Comparison of ENCODE assay signal across 12 cellular contexts in genomic region chr6:164085552-164086325, GRCh38.
DNase-seq lines count a peak whose midpoint lies in the region; ATAC-seq and TF ChIP-seq lines count a peak whose summit lies in the region.
"Had no signal": no experiment of that assay in that cellular context is flagged by ENCODE, and none has a peak within 500 bp of the region (broad histone marks: within the 10 kb centered on the region; RNA-seq: fewer than 3 reads in every experiment).

No MANE protein-coding gene starts in this region.

- H3K4me3 ChIP-seq in gastroesophageal sphincter: peak overlapping the region in 1 of 2 donors; percentile 21
- no peak overlapping the region for H3K4me3 ChIP-seq in naive thymus-derived CD4-positive, alpha-beta T cell (ENCODE audit: low read length)
- peak overlapping the region; percentile 38 to 47 for H3K4me3 ChIP-seq in tibial artery
- H3K4me3 ChIP-seq: SJSA1 had no signal

- H3K9me3 Mint-ChIP-seq in activated naive CD8-positive, alpha-beta T cell treated with anti-CD3 and anti-CD28 coated beads, Interleukin-2, amount 50 U/mL, for 24 hours: peaks cover 3% of the 10 kb centered on the region
- H3K9me3 Mint-ChIP-seq in naive thymus-derived CD4-positive, alpha-beta T cell: peaks cover 0 to 8% (median 3%) of the 10 kb centered on the region in 11 donors
- H3K9me3 Mint-ChIP-seq in glutamatergic neuron (ENCODE audit: unreplicated experiment): peaks cover 3% of the 10 kb centered on the region
- no peaks in the 10 kb centered on the region for H3K9me3 Mint-ChIP-seq in activated CD4-positive, alpha-beta memory T cell treated with anti-CD3 and anti-CD28 coated beads, Interleukin-2, amount 10 ng/mL, durations not matched to agents 7 days and 5 days
- H3K9me3 Mint-ChIP-seq: activated T-helper 2 cell treated with anti-CD3 and anti-CD28 coated beads, Interferon-gamma antibody, Interleukin-2, Interleukin-4, amounts not matched to agents 10 μg/mL and 5 μg/mL and 100 μg/mL, durations not matched to agents 14 hours and 24 hours and 36 hours had no signal

- H3K36me3 ChIP-seq in gastroesophageal sphincter (no peaks in the 10 kb centered on the region), tibial artery (no peaks in the 10 kb centered on the region)
- no peaks in the 10 kb centered on the region for H3K36me3 ChIP-seq in naive thymus-derived CD4-positive, alpha-beta T cell (ENCODE audit: control insufficient read depth in 2 of 3, insufficient read depth in 3 of 3, low read length in 3 of 3)
- H3K36me3 ChIP-seq: SJSA1 had no signal

- WGBS in gastroesophageal sphincter (ENCODE audit: low coverage in 1 of 2), 2 donors: 70 to 72% methylated on average over 4 to 24 of the region's 27 CpGs

- ATAC-seq in activated naive CD8-positive, alpha-beta T cell treated with anti-CD3 and anti-CD28 coated beads, Interleukin-2, amount 50 U/mL, for 24 hours: no peak
- peak; percentile 87 for ATAC-seq in gastroesophageal sphincter
- no peak for ATAC-seq in naive thymus-derived CD4-positive, alpha-beta T cell

- no peak for DNase-seq in activated naive CD8-positive, alpha-beta T cell treated with anti-CD3 and anti-CD28 coated beads, Interleukin-2, amount 50 U/mL, for 24 hours
- DNase-seq in naive thymus-derived CD4-positive, alpha-beta T cell: no peak
- DNase-seq in tibial artery (peak; percentile 86 to 93), glutamatergic neuron (no peak), DMS53 treated with DMSO at 0.1 percent for 48 hours (lab: John Stamatoyannopoulos, UW; ENCODE audit: unreplicated experiment) (no peak), DMS153 (lab: John Stamatoyannopoulos, UW) (no peak)
- DNase-seq in activated CD4-positive, alpha-beta memory T cell treated with anti-CD3 and anti-CD28 coated beads, Interleukin-2, amount 10 ng/mL, durations not matched to agents 7 days and 5 days: no peak
- DNase-seq: NCI-H1417; stimulated activated naive CD4-positive, alpha-beta T cell had no signal

- POLR2A ChIA-PET in naive thymus-derived CD4-positive, alpha-beta T cell (lab: Charles Lee): no interaction called here
- POLR2A ChIA-PET in activated CD4-positive, alpha-beta memory T cell treated with anti-CD3 and anti-CD28 coated beads, Interleukin-2, amount 10 ng/mL, durations not matched to agents 7 days and 5 days (lab: Charles Lee): interaction anchor here (0.6 kb wide), 1 partner anchor 1214 kb away, joined by 3 read pairs; no protein-coding TSS in a partner anchor

- TF ChIP-seq EP300 in gastroesophageal sphincter (IDR thresholded peaks at IDR 0.05): no peak

- H3K4me1 Mint-ChIP-seq in activated naive CD8-positive, alpha-beta T cell treated with anti-CD3 and anti-CD28 coated beads, Interleukin-2, amount 50 U/mL, for 24 hours: peaks cover 4% of the 10 kb centered on the region
- H3K4me1 Mint-ChIP-seq in naive thymus-derived CD4-positive, alpha-beta T cell: peaks cover 0 to 13% (median 8%) of the 10 kb centered on the region in 7 donors
- no peaks in the 10 kb centered on the region for H3K4me1 Mint-ChIP-seq in glutamatergic neuron (ENCODE audit: low read depth, unreplicated experiment)
- H3K4me1 Mint-ChIP-seq in activated CD4-positive, alpha-beta memory T cell treated with anti-CD3 and anti-CD28 coated beads, Interleukin-2, amount 10 ng/mL, durations not matched to agents 7 days and 5 days: no peaks in the 10 kb centered on the region

- H3K27ac ChIP-seq in gastroesophageal sphincter (peak overlapping the region in 3 of 4 donors; percentile 49 to 62 (median 59)), tibial artery (peak overlapping the region; percentile 90)
- H3K27ac ChIP-seq in naive thymus-derived CD4-positive, alpha-beta T cell (ENCODE audit: low read depth, low read length): no peak overlapping the region
- H3K27ac ChIP-seq: SJSA1 had no signal

- intact Hi-C loops in naive thymus-derived CD4-positive, alpha-beta T cell (cut with micrococcal nuclease): no loop called here
- intact Hi-C loops in tibial artery (cut with DNase I; ENCODE audit: low total_unique reads): no loop called here

- no peak overlapping the region for H3K27ac Mint-ChIP-seq in activated naive CD8-positive, alpha-beta T cell treated with anti-CD3 and anti-CD28 coated beads, Interleukin-2, amount 50 U/mL, for 24 hours
- no peak overlapping the region for H3K27ac Mint-ChIP-seq in naive thymus-derived CD4-positive, alpha-beta T cell
- no peak overlapping the region for H3K27ac Mint-ChIP-seq in glutamatergic neuron (ENCODE audit: unreplicated experiment)
- H3K27ac Mint-ChIP-seq in activated CD4-positive, alpha-beta memory T cell treated with anti-CD3 and anti-CD28 coated beads, Interleukin-2, amount 10 ng/mL, durations not matched to agents 7 days and 5 days: no peak overlapping the region
- H3K27ac Mint-ChIP-seq: activated T-helper 2 cell treated with anti-CD3 and anti-CD28 coated beads, Interferon-gamma antibody, Interleukin-2, Interleukin-4, amounts not matched to agents 10 μg/mL and 5 μg/mL and 100 μg/mL, durations not matched to agents 14 hours and 24 hours and 36 hours had no signal

- CTCF ChIA-PET in naive thymus-derived CD4-positive, alpha-beta T cell (lab: Charles Lee): no interaction called here
- CTCF ChIA-PET in activated CD4-positive, alpha-beta memory T cell treated with anti-CD3 and anti-CD28 coated beads, Interleukin-2, amount 10 ng/mL, durations not matched to agents 7 days and 5 days (lab: Charles Lee): no interaction called here

- no peaks in the 10 kb centered on the region for H3K27me3 Mint-ChIP-seq in activated naive CD8-positive, alpha-beta T cell treated with anti-CD3 and anti-CD28 coated beads, Interleukin-2, amount 50 U/mL, for 24 hours
- peaks cover 0 to 32% (median 7%) of the 10 kb centered on the region in 5 donors for H3K27me3 Mint-ChIP-seq in naive thymus-derived CD4-positive, alpha-beta T cell
- no peaks in the 10 kb centered on the region for H3K27me3 Mint-ChIP-seq in glutamatergic neuron (ENCODE audit: unreplicated experiment)
- no peaks in the 10 kb centered on the region for H3K27me3 Mint-ChIP-seq in activated CD4-positive, alpha-beta memory T cell treated with anti-CD3 and anti-CD28 coated beads, Interleukin-2, amount 10 ng/mL, durations not matched to agents 7 days and 5 days

- H3K4me3 Mint-ChIP-seq in activated naive CD8-positive, alpha-beta T cell treated with anti-CD3 and anti-CD28 coated beads, Interleukin-2, amount 50 U/mL, for 24 hours: peak overlapping the region; percentile 11
- H3K4me3 Mint-ChIP-seq in naive thymus-derived CD4-positive, alpha-beta T cell: peak overlapping the region in 8 of 10 donors; percentile 16 to 55 (median 40)
- H3K4me3 Mint-ChIP-seq in glutamatergic neuron (ENCODE audit: unreplicated experiment): no peak overlapping the region
- H3K4me3 Mint-ChIP-seq in activated CD4-positive, alpha-beta memory T cell treated with anti-CD3 and anti-CD28 coated beads, Interleukin-2, amount 10 ng/mL, durations not matched to agents 7 days and 5 days: no peak overlapping the region

- H3K27me3 ChIP-seq in gastroesophageal sphincter (no peaks in the 10 kb centered on the region), tibial artery (no peaks in the 10 kb centered on the region)
- no peaks in the 10 kb centered on the region for H3K27me3 ChIP-seq in naive thymus-derived CD4-positive, alpha-beta T cell (ENCODE audit: control insufficient read depth in 2 of 2, insufficient read depth in 2 of 2, low read length in 2 of 2)
- H3K27me3 ChIP-seq: SJSA1 had no signal

- H3K36me3 Mint-ChIP-seq in activated naive CD8-positive, alpha-beta T cell treated with anti-CD3 and anti-CD28 coated beads, Interleukin-2, amount 50 U/mL, for 24 hours (ENCODE audit: low read depth): no peaks in the 10 kb centered on the region
- no peaks in the 10 kb centered on the region for H3K36me3 Mint-ChIP-seq in naive thymus-derived CD4-positive, alpha-beta T cell
- no peaks in the 10 kb centered on the region for H3K36me3 Mint-ChIP-seq in glutamatergic neuron (ENCODE audit: unreplicated experiment)
- H3K36me3 Mint-ChIP-seq in activated CD4-positive, alpha-beta memory T cell treated with anti-CD3 and anti-CD28 coated beads, Interleukin-2, amount 10 ng/mL, durations not matched to agents 7 days and 5 days (ENCODE audit: low read depth): no peaks in the 10 kb centered on the region

- H3K9me3 ChIP-seq in gastroesophageal sphincter (no peaks in the 10 kb centered on the region), tibial artery (no peaks in the 10 kb centered on the region)
- no peaks in the 10 kb centered on the region for H3K9me3 ChIP-seq in naive thymus-derived CD4-positive, alpha-beta T cell (ENCODE audit: control insufficient read depth in 2 of 3, low read length in 3 of 3)
- H3K9me3 ChIP-seq: SJSA1 had no signal

- H3K4me1 ChIP-seq in gastroesophageal sphincter (no peaks in the 10 kb centered on the region), tibial artery (peaks cover 0 to 19% (median 9%) of the 10 kb centered on the region in 4 donors)
- no peaks in the 10 kb centered on the region for H3K4me1 ChIP-seq in naive thymus-derived CD4-positive, alpha-beta T cell (ENCODE audit: control insufficient read depth in 2 of 2, insufficient read depth in 2 of 2, low read length in 2 of 2)
- H3K4me1 ChIP-seq: SJSA1 had no signal

- no peak for TF ChIP-seq CTCF in gastroesophageal sphincter (IDR thresholded peaks at IDR 0.05)
- no peak for TF ChIP-seq CTCF in tibial artery (IDR thresholded peaks at IDR 0.05)
- TF ChIP-seq CTCF in glutamatergic neuron (IDR thresholded peaks at IDR 0.05; ENCODE audit: partially characterized antibody, unreplicated experiment): no peak

- no peak for TF ChIP-seq POLR2A in gastroesophageal sphincter (IDR thresholded peaks at IDR 0.05)

Comparison
In these comparisons a context has a peak if more than half of its experiments do, and no peak if none do; other contexts are left out.
1. DNase-seq: peak in tibial artery (2 of 2); none in activated naive CD8-positive, alpha-beta T cell treated with anti-CD3 and anti-CD28 coated beads, Interleukin-2, amount 50 U/mL, for 24 hours (single experiment), naive thymus-derived CD4-positive, alpha-beta T cell (0 of 9), glutamatergic neuron (single experiment), DMS53 treated with DMSO at 0.1 percent for 48 hours (single experiment), DMS153 (single experiment) and activated CD4-positive, alpha-beta memory T cell treated with anti-CD3 and anti-CD28 coated beads, Interleukin-2, amount 10 ng/mL, durations not matched to agents 7 days and 5 days (single experiment).
2. H3K4me3 Mint-ChIP-seq: peak in activated naive CD8-positive, alpha-beta T cell treated with anti-CD3 and anti-CD28 coated beads, Interleukin-2, amount 50 U/mL, for 24 hours (single experiment) and naive thymus-derived CD4-positive, alpha-beta T cell (8 of 10); none in glutamatergic neuron (single experiment) and activated CD4-positive, alpha-beta memory T cell treated with anti-CD3 and anti-CD28 coated beads, Interleukin-2, amount 10 ng/mL, durations not matched to agents 7 days and 5 days (single experiment).